Comparison of ENCODE assay signal across 8 cellular contexts in genomic region chr9:88388203-88388885, GRCh38. TPM values are rescaled to one million over a fixed set of nuclear protein-coding genes. Genes with fewer than 3 reads are reported as not detected.
DNase-seq lines count a peak whose midpoint lies in the region; ATAC-seq and TF ChIP-seq lines count a peak whose summit lies in the region.

SPIN1 (plus strand) TSS chr9:88388444; CDS start chr9:88426540, 38,096 bp downstream.

- H4K20me1 ChIP-seq in OCI-LY3 (ENCODE audit: insufficient read depth, low read length) = peaks cover 20% of the 10 kb centered on the region

- peak within 1 kb of the TSS; percentile 39 for H3K27ac ChIP-seq in OCI-LY3 (ENCODE audit: low read length)

- H3K36me3 ChIP-seq in OCI-LY3 (replicated peaks; ENCODE audit: low read depth, low read length) (no peaks in the 10 kb centered on the region), mucosa of stomach (ENCODE audit: control insufficient read depth, insufficient read depth, low read length) (no peaks in the 10 kb centered on the region)

- H3K9me3 ChIP-seq in OCI-LY3 (ENCODE audit: insufficient read depth, low read length) (no peaks in the 10 kb centered on the region), mucosa of stomach (ENCODE audit: control insufficient read depth, low read length) (no peaks in the 10 kb centered on the region)

- peak; percentile 86 for ATAC-seq in GM19452 (IDR thresholded peaks at IDR 0.05; ENCODE audit: unreplicated experiment)
- peak; percentile 90 for ATAC-seq in HG03571 (IDR thresholded peaks at IDR 0.05; ENCODE audit: unreplicated experiment)

- peak within 1 kb of the TSS; percentile 68 for H3K9ac ChIP-seq in OCI-LY3 (ENCODE audit: low read length)
- peak within 1 kb of the TSS; percentile 78 for H3K9ac ChIP-seq in mucosa of stomach (ENCODE audit: low read length)

- H2AFZ ChIP-seq in OCI-LY3 (ENCODE audit: low read depth, low read length) = peak within 1 kb of the TSS; percentile 91

- H3K4me3 ChIP-seq in OCI-LY3 (ENCODE audit: low read length) (peak within 1 kb of the TSS; percentile 88), epithelial cell of proximal tubule (ENCODE audit: low read depth, low read length) (peak within 1 kb of the TSS; percentile 84), mucosa of stomach (ENCODE audit: low read length) (peak within 1 kb of the TSS; percentile 84)

- peaks cover 42% of the 10 kb centered on the region for H3K79me2 ChIP-seq in OCI-LY3 (ENCODE audit: low read length)

- peak within 1 kb of the TSS; percentile 95 for H3K4me2 ChIP-seq in OCI-LY3 (ENCODE audit: low read length)

- DNase-seq in COR-L47 (lab: John Stamatoyannopoulos, UW) (peak; percentile 70), activated T-cell treated with anti-CD3 and anti-CD28 coated beads for 4 hours (peak; percentile 78), epithelial cell of proximal tubule (ENCODE audit: low read depth) (no peak)
- DNase-seq in stimulated activated CD8-positive, alpha-beta memory T cell treated with anti-CD3 and anti-CD28 coated beads, Interleukin-7, amount 100 ng/mL, for 1 hour (ENCODE audit: low read depth in 2 of 2) = peak; percentile 72 to 75

- peaks cover 16% of the 10 kb centered on the region for H3K4me1 ChIP-seq in OCI-LY3 (ENCODE audit: low read length)
- H3K4me1 ChIP-seq in mucosa of stomach (ENCODE audit: control insufficient read depth, insufficient read depth, low read length) = peaks cover 8% of the 10 kb centered on the region

- no peak for TF ChIP-seq CTCF in OCI-LY3 (IDR thresholded peaks at IDR 0.05; ENCODE audit: low read depth, low read length)
- TF ChIP-seq CTCF in epithelial cell of proximal tubule (conservative IDR thresholded peaks at IDR 0.05; ENCODE audit: low read depth, low read length) = no peak

- no peaks in the 10 kb centered on the region for H3K27me3 ChIP-seq in OCI-LY3 (ENCODE audit: low read depth, low read length)
- H3K27me3 ChIP-seq in mucosa of stomach (ENCODE audit: control insufficient read depth, insufficient read depth, low read length) = no peaks in the 10 kb centered on the region

RNA-seq across cellular contexts. Expression of gene SPIN1, which starts in this region (rescaled TPM):
- 57.4 and 71.0 TPM in 2 replicates for total RNA-seq in epithelial cell of proximal tubule
